Comparison of ENCODE assay signal across 9 cellular contexts in the genomic region with DNA sequence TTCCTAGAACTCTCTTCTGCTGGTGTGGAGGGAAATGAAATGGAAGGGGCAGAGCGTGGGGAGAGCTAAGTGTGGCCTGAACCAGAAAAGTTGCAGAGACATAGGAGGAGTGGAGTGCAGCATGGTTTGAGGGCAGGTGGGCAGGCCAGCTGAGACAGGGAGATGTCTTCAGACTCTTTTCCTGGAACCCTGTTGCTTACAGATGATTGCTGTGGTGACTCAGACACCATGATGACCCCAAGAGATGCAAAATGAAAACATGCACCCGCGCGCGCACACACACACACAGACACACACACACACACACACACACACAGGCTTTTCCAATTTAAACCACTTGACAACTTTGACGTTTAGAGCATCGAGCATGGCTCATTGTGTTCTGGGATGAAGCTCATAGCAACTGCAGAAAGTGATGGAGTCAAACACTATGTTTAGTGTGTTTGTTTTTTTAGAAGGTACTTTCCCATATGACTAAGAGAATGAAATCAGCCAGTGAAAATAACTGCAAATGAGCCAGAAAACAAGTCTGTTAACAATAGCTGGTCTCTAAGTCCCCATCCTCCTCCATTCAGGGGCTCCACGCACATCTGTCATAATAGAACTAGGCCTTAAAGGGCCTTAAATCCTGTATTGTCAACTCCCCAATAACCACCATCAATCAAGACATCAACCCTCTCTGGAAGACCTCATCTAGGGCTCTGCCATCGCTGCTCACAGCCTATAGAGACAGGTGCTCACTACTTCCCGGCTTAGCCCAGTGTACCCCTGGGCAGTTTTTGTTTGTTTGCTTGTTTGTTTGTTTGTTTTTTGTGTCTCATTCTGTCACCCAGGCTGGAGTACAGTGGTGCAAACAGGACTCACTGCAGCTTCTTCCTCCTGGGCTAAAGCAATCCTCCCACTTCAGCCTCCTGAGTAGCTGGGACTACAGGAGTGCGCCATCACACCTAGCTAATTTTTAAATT. TPM values are rescaled to one million over a fixed set of nuclear protein-coding genes. Genes with fewer than 3 reads are reported as not detected.
DNase-seq lines count a peak whose midpoint lies in the region; ATAC-seq and TF ChIP-seq lines count a peak whose summit lies in the region.
"Had no signal": no experiment of that assay in that cellular context is flagged by ENCODE, and none has a peak within 500 bp of the region (broad histone marks: within the 10 kb centered on the region; RNA-seq: fewer than 3 reads in every experiment).

No MANE protein-coding gene starts in this region.

- peak overlapping the region; percentile 46 to 74 for H3K27ac ChIP-seq in right atrium auricular region

- no peaks in the 10 kb centered on the region for H3K4me1 Mint-ChIP-seq in mesothelial cell of epicardium

- H3K27ac Mint-ChIP-seq in mesothelial cell of epicardium = no peak overlapping the region
- H3K27ac Mint-ChIP-seq: dendritic cell treated with granulocyte-macrophage colony-stimulating factor and Interleukin-4, amounts not matched to agents 40 ng/mL and 50 ng/mL, for 4 days had no signal

- no peak overlapping the region for H3K4me3 ChIP-seq in right atrium auricular region

- no peaks in the 10 kb centered on the region for H3K9me3 ChIP-seq in right atrium auricular region

- no peaks in the 10 kb centered on the region for H3K27me3 ChIP-seq in right atrium auricular region

- no peaks in the 10 kb centered on the region for H3K9me3 Mint-ChIP-seq in mesothelial cell of epicardium
- H3K9me3 Mint-ChIP-seq: dendritic cell treated with granulocyte-macrophage colony-stimulating factor and Interleukin-4, amounts not matched to agents 40 ng/mL and 50 ng/mL, for 4 days had no signal

- peaks cover 19% of the 10 kb centered on the region for H3K36me3 ChIP-seq in right atrium auricular region

- H3K4me3 Mint-ChIP-seq in mesothelial cell of epicardium = no peak overlapping the region
- H3K4me3 Mint-ChIP-seq: dendritic cell treated with granulocyte-macrophage colony-stimulating factor and Interleukin-4, amounts not matched to agents 40 ng/mL and 50 ng/mL, for 4 days had no signal

- peak; percentile 55 for ATAC-seq in GM21528 (IDR thresholded peaks at IDR 0.05; ENCODE audit: low FRiP score, unreplicated experiment)

- no peaks in the 10 kb centered on the region for H3K36me3 Mint-ChIP-seq in mesothelial cell of epicardium

- no peak for TF ChIP-seq CTCF in right atrium auricular region (IDR thresholded peaks at IDR 0.05)
- no peak for TF ChIP-seq CTCF in mesothelial cell of epicardium (IDR thresholded peaks at IDR 0.05; ENCODE audit: unreplicated experiment)

- peak; percentile 79 for DNase-seq in ELR (ENCODE audit: low read depth)
- peak; percentile 24 for DNase-seq in NCI-H2227 treated with DMSO at 0.1 percent for 48 hours (lab: John Stamatoyannopoulos, UW)
- DNase-seq in right atrium auricular region (ENCODE audit: low spot score) = peak; percentile 62
- no peak for DNase-seq in mesothelial cell of epicardium (ENCODE audit: low spot score in 2 of 2, unreplicated experiment in 2 of 2)
- no peak for DNase-seq in stimulated activated CD4-positive, alpha-beta T cell treated with anti-CD3 and anti-CD28 coated beads, Interleukin-2, amount 100 ng/mL, for 24 hours
- DNase-seq in NCI-H146 (lab: John Stamatoyannopoulos, UW) = no peak
- no peak for DNase-seq in stimulated activated CD4-positive, alpha-beta T cell treated with anti-CD3 and anti-CD28 coated beads, Interleukin-4, amount 100 ng/mL, for 4 hours

- H3K27me3 Mint-ChIP-seq in mesothelial cell of epicardium (ENCODE audit: low read depth) = peaks cover 7% of the 10 kb centered on the region
- H3K27me3 Mint-ChIP-seq: dendritic cell treated with granulocyte-macrophage colony-stimulating factor and Interleukin-4, amounts not matched to agents 40 ng/mL and 50 ng/mL, for 4 days had no signal

- H3K4me1 ChIP-seq in right atrium auricular region = peaks cover 0 to 67% of the 10 kb centered on the region in 2 donors

RNA-seq across cellular contexts. Expression of gene TMOD1, which starts 9.6 kb away (rescaled TPM):
- 100 to 1,000 TPM; 118 to 122 TPM for total RNA-seq in right atrium auricular region
- total RNA-seq in mesothelial cell of epicardium = 0.49 to 0.66 TPM (median 0.59 TPM) in 3 replicates

Comparison
In these comparisons a context has a peak if more than half of its experiments do, and no peak if none do; other contexts are left out.
1. DNase-seq: peak in ELR (single experiment), NCI-H2227 treated with DMSO at 0.1 percent for 48 hours (single experiment) and right atrium auricular region (single experiment); none in mesothelial cell of epicardium (0 of 2), stimulated activated CD4-positive, alpha-beta T cell treated with anti-CD3 and anti-CD28 coated beads, Interleukin-2, amount 100 ng/mL, for 24 hours (0 of 2), NCI-H146 (single experiment) and stimulated activated CD4-positive, alpha-beta T cell treated with anti-CD3 and anti-CD28 coated beads, Interleukin-4, amount 100 ng/mL, for 4 hours (0 of 2).
2. RNA of gene TMOD1, which starts 9.6 kb away (total RNA-seq): 118 to 122 TPM in right atrium auricular region; 0.49 to 0.66 TPM in mesothelial cell of epicardium; every median in the first group is over 10 times any median in the second.